In genomic region chr14:96180004-96180403, GRCh38 we compare ENCODE assay signal across 26 cellular contexts. TPM values are rescaled to one million over a fixed set of nuclear protein-coding genes. Genes with fewer than 3 reads are reported as not detected.
"Had no signal": no experiment of that assay in that cellular context is flagged by ENCODE, and none has a peak within 500 bp of the region (broad histone marks: within the 10 kb centered on the region; RNA-seq: fewer than 3 reads in every experiment).

No MANE protein-coding gene starts in this region.

- H3K4me3 ChIP-seq: adrenal gland, SK-N-MC had no signal

- ATAC-seq: activated CD8-positive, alpha-beta T cell treated with anti-CD3 and anti-CD28 coated beads, Interleukin-2, amount 10 ng/mL, durations not matched to agents 7 days and 5 days; Panc1; Right ventricle myocardium inferior had no signal

- H3K4me1 ChIP-seq: adrenal gland had no signal

- H3K9me3 ChIP-seq: adrenal gland had no signal

- FAIRE-seq: colon had no signal

- H3K27me3 ChIP-seq: adrenal gland had no signal

- DNase-seq: activated CD4-positive, alpha-beta T cell treated with anti-CD3 and anti-CD28 coated beads for 48 hours; activated CD4-positive, alpha-beta T cell treated with anti-CD3 and anti-CD28 coated beads, Interleukin-2, amount 50 U/mL, for 4 hours; activated CD4-positive, CD25-positive, alpha-beta regulatory T cell treated with anti-CD3 and anti-CD28 coated beads, Interleukin-2, amount 50 U/mL, for 72 hours; activated CD8-positive, alpha-beta memory T cell treated with anti-CD3 and anti-CD28 coated beads, Interleukin-2, amount 50 U/mL, for 48 hours; activated CD8-positive, alpha-beta T cell treated with anti-CD3 and anti-CD28 coated beads, Interleukin-2, amount 10 ng/mL, durations not matched to agents 7 days and 5 days; activated naive CD4-positive, alpha-beta T cell treated with anti-CD3 and anti-CD28 coated beads, Interleukin-2, amount 50 U/mL, for 16 hours; activated naive CD8-positive, alpha-beta T cell treated with anti-CD3 and anti-CD28 coated beads, Interleukin-2, amount 10 ng/mL, durations not matched to agents 7 days and 5 days; activated T-cell treated with anti-CD3 and anti-CD28 coated beads, Interleukin-2, amount 50 U/mL, for 1 hour; adrenal gland; anterior cingulate cortex; cerebellar nuclear complex; Kasumi-1; NCI-H1092; NCI-H1417 treated with DMSO at 0.1 percent for 48 hours; NCI-H1694; NCI-H2029; NCI-H2107; NCI-H748 treated with DMSO at 0.1 percent for 48 hours; OCI-M1; RPMI8226; T-helper 1 cell had no signal

- H3K27ac ChIP-seq: adrenal gland, SK-N-MC had no signal

- H3K36me3 ChIP-seq: adrenal gland had no signal

RNA-seq across cellular contexts. Expression of gene BDKRB2, which starts 24.6 kb away (rescaled TPM):
- total RNA-seq: activated CD8-positive, alpha-beta T cell treated with anti-CD3 and anti-CD28 coated beads, Interleukin-2, amount 10 ng/mL, durations not matched to agents 7 days and 5 days; activated naive CD8-positive, alpha-beta T cell treated with anti-CD3 and anti-CD28 coated beads, Interleukin-2, amount 10 ng/mL, durations not matched to agents 7 days and 5 days; T-helper 2 cell treated with Interferon-gamma antibody and Interleukin-4, amounts not matched to agents 100 ng/mL and 5 ng/mL, for 36 hours had no signal
